ENCODE assay signal across 8 cellular contexts in the genomic region with DNA sequence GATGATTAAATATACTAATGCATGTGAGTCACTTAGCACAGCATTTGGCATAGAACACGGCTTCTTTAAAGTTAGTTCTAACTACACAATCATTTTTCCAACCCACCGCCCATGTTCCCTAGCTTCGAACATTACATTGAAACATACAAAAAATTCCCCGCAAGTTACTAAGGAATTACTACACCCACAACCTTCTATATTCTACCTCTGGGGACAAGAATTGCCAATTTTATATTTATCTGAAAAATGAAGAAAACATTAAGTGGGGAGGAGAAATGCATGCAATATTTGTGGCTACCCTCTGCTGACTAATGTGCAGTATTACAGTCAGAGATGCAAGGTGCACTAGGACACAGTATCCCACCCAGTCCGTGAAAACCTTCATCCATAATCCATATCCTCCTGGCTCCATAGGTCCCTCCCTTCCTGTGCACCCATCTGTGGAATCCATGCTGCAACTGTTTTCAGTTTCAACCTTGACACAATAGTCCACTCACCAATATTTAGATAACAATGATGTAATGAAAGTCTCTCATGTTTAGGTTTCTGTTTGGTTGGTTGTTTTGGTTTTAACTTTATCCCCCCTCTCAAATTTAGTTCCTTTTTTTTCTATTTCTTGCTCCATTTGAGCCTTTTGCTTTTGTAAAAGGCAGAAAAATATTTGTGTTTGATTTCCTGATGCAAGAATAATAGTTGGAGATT. TPM values are rescaled to one million over a fixed set of nuclear protein-coding genes. Genes with fewer than 3 reads are reported as not detected.
DNase-seq lines count a peak whose midpoint lies in the region; ATAC-seq and TF ChIP-seq lines count a peak whose summit lies in the region.

No MANE protein-coding gene starts in this region.

- H3K27me3 ChIP-seq in BE2C, result no peaks in the 10 kb centered on the region
- no peaks in the 10 kb centered on the region for H3K27me3 ChIP-seq in kidney epithelial cell (ENCODE audit: control insufficient read depth, insufficient read depth, low read length)
- H3K27me3 ChIP-seq in CD8-positive, alpha-beta T cell (ENCODE audit: insufficient read depth, low read length), result no peaks in the 10 kb centered on the region

- no peaks in the 10 kb centered on the region for H3K4me1 Mint-ChIP-seq in CD8-positive, alpha-beta T cell (ENCODE audit: low read depth)

- peaks cover 60% of the 10 kb centered on the region for H3K4me1 ChIP-seq in BE2C
- no peaks in the 10 kb centered on the region for H3K4me1 ChIP-seq in CD8-positive, alpha-beta T cell (ENCODE audit: insufficient read depth, low read length)

- H3K4me3 Mint-ChIP-seq in CD8-positive, alpha-beta T cell, result no peak overlapping the region

- POLR2A ChIA-PET in HEK293T (lab: Yijun Ruan, JAX), result no interaction called here
- POLR2A ChIA-PET in CD8-positive, alpha-beta T cell (lab: Charles Lee), result no interaction called here

- CTCF ChIA-PET in HEK293T (lab: Yijun Ruan, JAX), result no interaction called here
- CTCF ChIA-PET in CD8-positive, alpha-beta T cell (lab: Charles Lee), result no interaction called here

- H3K9me3 ChIP-seq in BE2C, result no peaks in the 10 kb centered on the region; the same call in 1 of the 2 replicates
- H3K9me3 ChIP-seq in CD8-positive, alpha-beta T cell (ENCODE audit: low read length), result no peaks in the 10 kb centered on the region

- intact Hi-C loops in CD8-positive, alpha-beta T cell (cut with DNase I, micrococcal nuclease), result loop anchor here in 1 of 2 experiments (10.0 kb wide), 1 partner anchor 1116 kb away; no protein-coding TSS in a partner anchor

- DNase-seq in BE2C, result no peak
- peak; percentile 52 for DNase-seq in HEK293T (ENCODE audit: extremely low spot score)
- DNase-seq in SW480 (ENCODE audit: low spot score), result peak; percentile 11
- no peak for DNase-seq in kidney epithelial cell (ENCODE audit: low read depth)
- DNase-seq in CD8-positive, alpha-beta T cell, result no peak
- no peak for DNase-seq in HUDEP-2 (lab: John Stamatoyannopoulos, UW; ENCODE audit: unreplicated experiment in 76 of 76)

- peaks cover 98% of the 10 kb centered on the region for H3K36me3 ChIP-seq in BE2C
- no peaks in the 10 kb centered on the region for H3K36me3 ChIP-seq in kidney epithelial cell (ENCODE audit: control insufficient read depth, insufficient read depth, low read length)
- no peaks in the 10 kb centered on the region for H3K36me3 ChIP-seq in CD8-positive, alpha-beta T cell (ENCODE audit: insufficient read depth, low read length)

- no peaks in the 10 kb centered on the region for H3K9me3 Mint-ChIP-seq in CD8-positive, alpha-beta T cell

- H3K27ac Mint-ChIP-seq in CD8-positive, alpha-beta T cell, result no peak overlapping the region

- H3K36me3 Mint-ChIP-seq in CD8-positive, alpha-beta T cell, result no peaks in the 10 kb centered on the region

- peaks cover 7% of the 10 kb centered on the region for H3K27me3 Mint-ChIP-seq in CD8-positive, alpha-beta T cell (ENCODE audit: low read depth)

- peak; percentile 53 for TF ChIP-seq CTCF in BE2C (IDR thresholded peaks at IDR 0.05; ENCODE audit: low read depth, low read length)
- TF ChIP-seq CTCF in kidney epithelial cell (IDR thresholded peaks at IDR 0.05; ENCODE audit: insufficient read depth, low read length, poor library complexity, severe bottlenecking), result peak; percentile 52
- TF ChIP-seq CTCF in CD8-positive, alpha-beta T cell (IDR thresholded peaks at IDR 0.05), result no peak

- H3K27ac ChIP-seq in CD8-positive, alpha-beta T cell (ENCODE audit: low read depth, low read length), result no peak overlapping the region

- ATAC-seq in CD8-positive, alpha-beta T cell, result no peak
- ATAC-seq in GM18861 (IDR thresholded peaks at IDR 0.05; ENCODE audit: unreplicated experiment), result no peak
- ATAC-seq in GM21423 (IDR thresholded peaks at IDR 0.05; ENCODE audit: unreplicated experiment), result no peak

- H3K4me3 ChIP-seq in BE2C (ENCODE audit: low read depth, low read length), result no peak overlapping the region
- H3K4me3 ChIP-seq in kidney epithelial cell (ENCODE audit: low read depth, low read length), result no peak overlapping the region
- no peak overlapping the region for H3K4me3 ChIP-seq in CD8-positive, alpha-beta T cell (ENCODE audit: low read depth, low read length)

TF ChIP-seq in HEK293T, 16 proteins besides CTCF, POLR2A, EP300 and RAD21:
- no peak for TF ChIP-seq ELF4 (IDR thresholded peaks at IDR 0.05)
- TF ChIP-seq FOXM1 (IDR thresholded peaks at IDR 0.05; ENCODE audit: borderline replicate concordance), result no peak
- TF ChIP-seq, protein P1, sequence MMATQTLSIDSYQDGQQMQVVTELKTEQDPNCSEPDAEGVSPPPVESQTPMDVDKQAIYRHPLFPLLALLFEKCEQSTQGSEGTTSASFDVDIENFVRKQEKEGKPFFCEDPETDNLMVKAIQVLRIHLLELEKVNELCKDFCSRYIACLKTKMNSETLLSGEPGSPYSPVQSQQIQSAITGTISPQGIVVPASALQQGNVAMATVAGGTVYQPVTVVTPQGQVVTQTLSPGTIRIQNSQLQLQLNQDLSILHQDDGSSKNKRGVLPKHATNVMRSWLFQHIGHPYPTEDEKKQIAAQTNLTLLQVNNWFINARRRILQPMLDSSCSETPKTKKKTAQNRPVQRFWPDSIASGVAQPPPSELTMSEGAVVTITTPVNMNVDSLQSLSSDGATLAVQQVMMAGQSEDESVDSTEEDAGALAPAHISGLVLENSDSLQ (IDR thresholded peaks at IDR 0.05), result no peak
- TF ChIP-seq ZNF384 (IDR thresholded peaks at IDR 0.05), result no peak
- no peak for TF ChIP-seq HDGF (IDR thresholded peaks at IDR 0.05; ENCODE audit: borderline replicate concordance)
- no peak for TF ChIP-seq TARDBP (IDR thresholded peaks at IDR 0.05)
- TF ChIP-seq ARNT (IDR thresholded peaks at IDR 0.05), result no peak
- TF ChIP-seq NFRKB (IDR thresholded peaks at IDR 0.05), result no peak
- TF ChIP-seq CTBP1 (IDR thresholded peaks at IDR 0.05; ENCODE audit: borderline replicate concordance), result no peak
- no peak for TF ChIP-seq SUZ12 (IDR thresholded peaks at IDR 0.05)
- no peak for TF ChIP-seq SP1 (IDR thresholded peaks at IDR 0.05)
- no peak for TF ChIP-seq BHLHE40 (IDR thresholded peaks at IDR 0.05; ENCODE audit: borderline replicate concordance)
- TF ChIP-seq LEF1 (IDR thresholded peaks at IDR 0.05; ENCODE audit: borderline replicate concordance), result no peak
- no peak for TF ChIP-seq FOXA1 (IDR thresholded peaks at IDR 0.05)

RNA-seq across cellular contexts. Expression of a gene that starts 31.6 kb away (rescaled TPM):
- polyA plus RNA-seq in BE2C (2012; ENCODE audit: insufficient read depth, insufficient read length, low read depth), result 1,339 TPM
- 1.8 and 5.8 TPM in 2 replicates for total RNA-seq in kidney epithelial cell
- 1 to 10 TPM in 1 of 2 experiments, under 1 TPM in 1; 0.71 to 1.2 TPM for total RNA-seq in CD8-positive, alpha-beta T cell

Comparison
In these comparisons a context has a peak if more than half of its experiments do, and no peak if none do; other contexts are left out.
1. DNase-seq: peak in HEK293T (single experiment) and SW480 (single experiment); none in BE2C (single experiment), kidney epithelial cell (single experiment), CD8-positive, alpha-beta T cell (0 of 7) and HUDEP-2 (0 of 76).